2 cellular contexts compared by ENCODE assay signal in genomic region chr6:31691078-31691463, GRCh38.
TF ChIP-seq lines count a peak whose summit lies in the region.

No MANE protein-coding gene starts in this region.

TF ChIP-seq in HCT116, 20 proteins besides CTCF, POLR2A, EP300 and RAD21:
- TF ChIP-seq ZBTB33 (IDR thresholded peaks at IDR 0.05; ENCODE audit: extremely low read depth, insufficient replicate concordance, low read length): no peak
- TF ChIP-seq EGR1 (IDR thresholded peaks at IDR 0.05; ENCODE audit: low read depth): no peak
- TF ChIP-seq SRF (IDR thresholded peaks at IDR 0.05; ENCODE audit: low read depth): no peak
- no peak for TF ChIP-seq MAX (IDR thresholded peaks at IDR 0.05)
TF ChIP-seq in HCT116: peak in this region for 0.

TF ChIP-seq in HepG2, 621 proteins besides CTCF, POLR2A, EP300 and RAD21:
- TF ChIP-seq ZNF737 (CRISPR knock-in tag; IDR thresholded peaks at IDR 0.05; ENCODE audit: borderline replicate concordance) (no peak), PHB2 (IDR thresholded peaks at IDR 0.05; ENCODE audit: partially characterized antibody) (no peak), SRSF4 (IDR thresholded peaks at IDR 0.05; ENCODE audit: low read depth, low read length, poor library complexity, severe bottlenecking) (no peak), TRIM24 (CRISPR knock-in tag; IDR thresholded peaks at IDR 0.05) (no peak), ZNF326 (CRISPR knock-in tag; IDR thresholded peaks at IDR 0.05; ENCODE audit: borderline replicate concordance) (no peak), CREBL2 (CRISPR knock-in tag; IDR thresholded peaks at IDR 0.05; ENCODE audit: borderline replicate concordance) (no peak), ZNF775 (CRISPR knock-in tag; IDR thresholded peaks at IDR 0.05; ENCODE audit: borderline replicate concordance) (no peak), ZNF501 (CRISPR knock-in tag; IDR thresholded peaks at IDR 0.05) (no peak), GABPB1 (CRISPR knock-in tag; IDR thresholded peaks at IDR 0.05) (no peak), E2F1 (CRISPR knock-in tag; IDR thresholded peaks at IDR 0.05) (no peak), ZNF605 (CRISPR knock-in tag; IDR thresholded peaks at IDR 0.05) (no peak), ASH2L (IDR thresholded peaks at IDR 0.05; ENCODE audit: insufficient read length, low read depth, low read length) (no peak), ATRX (CRISPR knock-in tag; IDR thresholded peaks at IDR 0.05; ENCODE audit: borderline replicate concordance) (no peak), ZNF280D (CRISPR knock-in tag; IDR thresholded peaks at IDR 0.05) (no peak), ZNF713 (CRISPR knock-in tag; IDR thresholded peaks at IDR 0.05) (no peak), NFE2 (CRISPR knock-in tag; IDR thresholded peaks at IDR 0.05) (no peak)
